8 cellular contexts compared by ENCODE assay signal in genomic region chr6:111290689-111291333, GRCh38.
DNase-seq lines count a peak whose midpoint lies in the region; ATAC-seq and TF ChIP-seq lines count a peak whose summit lies in the region.
"Not testable (repeated sequence)": the region's sequence is repeated elsewhere in the genome, so short reads cannot be mapped to it uniquely, and the experiment has no call there.

No MANE protein-coding gene starts in this region.

- DNase-seq in AG09309 (ENCODE audit: low read depth) (peak; percentile 10), head of caudate nucleus (peak in 41 of 42 donors; percentile 3 to 76 (median 51)), putamen (ENCODE audit: low spot score) (peak; percentile 64)
- not testable (repeated sequence) for DNase-seq in HEK293T (ENCODE audit: extremely low spot score)
- peak; percentile 54 for DNase-seq in T-helper 2 cell treated with Interferon-gamma antibody and Interleukin-4, amounts not matched to agents 5 μg/mL and 100 μg/mL, for 36 hours (ENCODE audit: low spot score)
- peak; percentile 64 for DNase-seq in activated effector memory CD4-positive, alpha-beta T cell treated with anti-CD3 and anti-CD28 coated beads, Interleukin-2, amount 50 U/mL, for 16 hours

- CTCF ChIA-PET in HEK293T (lab: Yijun Ruan, JAX), result not testable (repeated sequence)

- not testable (repeated sequence) for H3K9me3 Mint-ChIP-seq in T-helper 2 cell treated with Interferon-gamma antibody and Interleukin-4, amounts not matched to agents 5 μg/mL and 100 μg/mL, for 36 hours

- H3K36me3 Mint-ChIP-seq in T-helper 2 cell treated with Interferon-gamma antibody and Interleukin-4, amounts not matched to agents 5 μg/mL and 100 μg/mL, for 36 hours (ENCODE audit: low read depth), result peaks cover 19% of the 10 kb centered on the region

- not testable (repeated sequence) for H3K4me3 Mint-ChIP-seq in T-helper 2 cell treated with Interferon-gamma antibody and Interleukin-4, amounts not matched to agents 5 μg/mL and 100 μg/mL, for 36 hours

- not testable (repeated sequence) for H3K27ac Mint-ChIP-seq in T-helper 2 cell treated with Interferon-gamma antibody and Interleukin-4, amounts not matched to agents 5 μg/mL and 100 μg/mL, for 36 hours

- H3K4me1 Mint-ChIP-seq in T-helper 2 cell treated with Interferon-gamma antibody and Interleukin-4, amounts not matched to agents 5 μg/mL and 100 μg/mL, for 36 hours (ENCODE audit: low read depth), result peaks cover 28% of the 10 kb centered on the region

- TF ChIP-seq CTCF in AG09309 (IDR thresholded peaks at IDR 0.05; ENCODE audit: control insufficient read depth, insufficient read depth, low read depth, low read length, missing control alignments), result not testable (repeated sequence)

- peak; percentile 91 for ATAC-seq in GM19025 (IDR thresholded peaks at IDR 0.05; ENCODE audit: low read depth, unreplicated experiment)
- ATAC-seq in HG03432 (IDR thresholded peaks at IDR 0.05; ENCODE audit: unreplicated experiment), result peak; percentile 96

- not testable (repeated sequence) for H3K4me3 ChIP-seq in AG09309 (ENCODE audit: control insufficient read depth, low read depth, low read length)

- POLR2A ChIA-PET in HEK293T (lab: Yijun Ruan, JAX), result not testable (repeated sequence)

- not testable (repeated sequence) for H3K27me3 Mint-ChIP-seq in T-helper 2 cell treated with Interferon-gamma antibody and Interleukin-4, amounts not matched to agents 5 μg/mL and 100 μg/mL, for 36 hours (ENCODE audit: low read depth)

- intact Hi-C loops in head of caudate nucleus (cut with DNase I), result not testable (repeated sequence)

TF ChIP-seq in HEK293T, 16 proteins besides CTCF, POLR2A, EP300 and RAD21:
- peak; percentile 46 for TF ChIP-seq L3MBTL2 (conservative IDR thresholded peaks at IDR 0.05)
